ENCODE assay signal across 11 cellular contexts in the genomic region with DNA sequence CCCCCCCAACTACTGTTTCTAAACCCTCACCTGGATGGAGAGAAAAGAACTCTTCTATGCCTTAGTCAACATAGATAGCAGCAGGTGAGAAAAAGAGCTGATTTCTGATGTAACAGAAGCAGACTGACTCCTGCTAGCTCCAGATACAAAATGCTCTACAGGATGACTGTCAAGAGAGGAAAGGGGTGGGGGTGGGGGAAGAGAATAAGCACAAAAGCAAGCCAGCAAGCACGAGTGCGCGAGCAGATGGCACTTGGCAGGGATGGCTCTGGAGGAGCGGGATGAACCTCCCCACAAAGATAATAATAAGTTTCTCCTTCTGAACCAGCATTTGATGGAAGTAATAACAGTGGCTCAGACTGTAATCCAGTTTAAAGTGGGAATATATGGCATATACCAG. TPM values are rescaled to one million over a fixed set of nuclear protein-coding genes. Genes with fewer than 3 reads are reported as not detected.
DNase-seq lines count a peak whose midpoint lies in the region; ATAC-seq and TF ChIP-seq lines count a peak whose summit lies in the region.
"Had no signal": no experiment of that assay in that cellular context is flagged by ENCODE, and none has a peak within 500 bp of the region (broad histone marks: within the 10 kb centered on the region; RNA-seq: fewer than 3 reads in every experiment).

No MANE protein-coding gene starts in this region.

- no peaks in the 10 kb centered on the region for H3F3A ChIP-seq in PC-3 (ENCODE audit: low read length, unreplicated experiment)

- ATAC-seq in PC-3, result no peak
- ATAC-seq in HG03025 (IDR thresholded peaks at IDR 0.05; ENCODE audit: low FRiP score, unreplicated experiment), result no peak
- ATAC-seq in GM19455 (IDR thresholded peaks at IDR 0.05; ENCODE audit: unreplicated experiment), result no peak
- ATAC-seq in HG03565 (IDR thresholded peaks at IDR 0.05; ENCODE audit: unreplicated experiment), result no peak

- H3K4me3 ChIP-seq in PC-3 (ENCODE audit: low read length) (no peak overlapping the region), right atrium auricular region (peak overlapping the region; percentile 0 to 10)
- H3K4me3 ChIP-seq: smooth muscle cell had no signal

- DNase-seq in Ammon's horn (ENCODE audit: low spot score), result peak; percentile 79
- DNase-seq in NCI-H1694 (lab: John Stamatoyannopoulos, UW), result peak; percentile 82
- no peak for DNase-seq in PC-3
- DNase-seq in right atrium auricular region (ENCODE audit: low spot score), result no peak
- DNase-seq in stimulated activated CD4-positive, alpha-beta T cell treated with anti-CD3 and anti-CD28 coated beads, Interleukin-4, amount 100 ng/mL, for 24 hours, result no peak
- DNase-seq: activated CD8-positive, alpha-beta memory T cell treated with anti-CD3 and anti-CD28 coated beads, Interleukin-2, amount 50 U/mL, for 4 hours; erythroblast had no signal

- H4K20me1 ChIP-seq in PC-3 (ENCODE audit: low read length), result peaks cover 11% of the 10 kb centered on the region

- no peaks in the 10 kb centered on the region for H3K27me3 ChIP-seq in PC-3 (ENCODE audit: low read length)
- no peaks in the 10 kb centered on the region for H3K27me3 ChIP-seq in right atrium auricular region

- H3K9me3 ChIP-seq in PC-3 (ENCODE audit: low read length) (no peaks in the 10 kb centered on the region), right atrium auricular region (no peaks in the 10 kb centered on the region)

- POLR2A ChIA-PET in PC-3 (lab: Charles Lee; ENCODE audit: unreplicated experiment), result interaction anchor here (0.6 kb wide), 1 partner anchor 9 kb away, joined by 7 read pairs; no protein-coding TSS in a partner anchor

- TF ChIP-seq CTCF in PC-3 (conservative IDR thresholded peaks at IDR 0.05; ENCODE audit: low read depth, low read length), result no peak
- TF ChIP-seq CTCF in right atrium auricular region (IDR thresholded peaks at IDR 0.05), result no peak

- CTCF ChIA-PET in PC-3 (lab: Charles Lee), result no interaction called here

- peaks cover 65% of the 10 kb centered on the region for H3K79me2 ChIP-seq in PC-3 (ENCODE audit: low read length)

- H3K27ac ChIP-seq in PC-3 (ENCODE audit: low read length), result no peak overlapping the region
- peak overlapping the region; percentile 59 to 82 for H3K27ac ChIP-seq in right atrium auricular region

- intact Hi-C loops in PC-3 (cut with micrococcal nuclease), result no loop called here

- H3K9me2 ChIP-seq in PC-3 (replicated peaks; ENCODE audit: low read length), result no peaks in the 10 kb centered on the region

- peaks cover 50% of the 10 kb centered on the region for H3K4me1 ChIP-seq in PC-3 (ENCODE audit: insufficient read depth, low read length)
- peaks cover 0 to 48% of the 10 kb centered on the region in 2 donors for H3K4me1 ChIP-seq in right atrium auricular region

- no peaks in the 10 kb centered on the region for H3K36me3 ChIP-seq in PC-3 (ENCODE audit: low read depth, low read length)
- peaks cover 8% of the 10 kb centered on the region for H3K36me3 ChIP-seq in right atrium auricular region

- no TSS peak for BruUV-seq in PC-3 (replicated peaks; lab: Mats Ljungman, UMichigan)

- peak overlapping the region; percentile 48; the same call in 1 of the 2 replicates for H3K4me2 ChIP-seq in PC-3 (ENCODE audit: low read length)
- H3K4me2 ChIP-seq: smooth muscle cell had no signal

- H3K9ac ChIP-seq in PC-3 (ENCODE audit: low read length), result no peak overlapping the region

- no peak overlapping the region for H2AFZ ChIP-seq in PC-3 (ENCODE audit: low read length)

RNA-seq across cellular contexts. Expression of a gene that starts 45.6 kb away (rescaled TPM):
- total RNA-seq in PC-3 (2014; rRNA removed), result 190 and 205 TPM in 2 replicates
- under 1 TPM; 0.22 to 0.31 TPM for total RNA-seq in right atrium auricular region
- total RNA-seq: smooth muscle cell had no signal

Comparison
In these comparisons a context has a peak if more than half of its experiments do, and no peak if none do; other contexts are left out.
1. DNase-seq: peak in Ammon's horn (single experiment) and NCI-H1694 (single experiment); none in PC-3 (single experiment), right atrium auricular region (single experiment) and stimulated activated CD4-positive, alpha-beta T cell treated with anti-CD3 and anti-CD28 coated beads, Interleukin-4, amount 100 ng/mL, for 24 hours (single experiment).
2. RNA of a gene that starts 45.6 kb away (total RNA-seq): 190 to 205 TPM in PC-3; 0.22 to 0.31 TPM in right atrium auricular region; every median in the first group is over 100 times any median in the second.